In the genomic region with DNA sequence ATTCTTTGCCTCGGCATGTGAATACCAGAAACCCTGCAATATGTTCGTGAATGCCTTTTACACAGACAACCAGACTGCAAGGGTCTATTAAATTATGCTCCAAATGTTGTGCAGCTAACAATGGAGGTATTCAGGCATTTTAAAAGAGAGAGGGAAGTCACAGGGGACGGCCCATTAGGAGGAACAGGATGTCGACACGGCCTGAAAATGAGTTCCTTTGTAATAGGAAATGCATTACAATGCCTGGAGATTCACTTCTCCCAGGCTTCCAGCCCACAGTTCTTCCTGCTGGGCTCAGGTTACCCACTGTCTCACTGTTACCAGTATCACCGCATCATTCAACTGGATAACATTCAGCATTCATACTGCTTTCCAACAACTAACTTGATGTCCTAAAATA, we compare ENCODE assay signal across 8 cellular contexts. TPM values are rescaled to one million over a fixed set of nuclear protein-coding genes. Genes with fewer than 3 reads are reported as not detected.
DNase-seq lines count a peak whose midpoint lies in the region; ATAC-seq, FAIRE-seq and TF ChIP-seq lines count a peak whose summit lies in the region.

No MANE protein-coding gene starts in this region.

- H3K9ac ChIP-seq in H9 (ENCODE audit: extremely low read depth, insufficient read length, low read length) = peak overlapping the region; percentile 85

- H2BK20ac ChIP-seq in H9 (ENCODE audit: low read depth, low read length, poor library complexity, severe bottlenecking) = no peak overlapping the region

- TF ChIP-seq CTCF in AG04450 (IDR thresholded peaks at IDR 0.05; ENCODE audit: low read depth, low read length) (no peak), H9 (conservative IDR thresholded peaks at IDR 0.05) (no peak), fibroblast of pulmonary artery (IDR thresholded peaks at IDR 0.05; ENCODE audit: low read length, missing control alignments) (no peak), osteocyte (IDR thresholded peaks at IDR 0.05) (no peak)

- CTCF ChIA-PET in AG04450 (lab: Charles Lee) = interaction anchor here (1.5 to 7.3 kb wide), 3 partner anchors 111 to 332 kb away, joined by 5 to 48 read pairs (median 10); no protein-coding TSS in a partner anchor
- CTCF ChIA-PET in naive thymus-derived CD4-positive, alpha-beta T cell (lab: Charles Lee) = no interaction called here

- H3K27ac Mint-ChIP-seq in H9 (peak overlapping the region in 2 of 3 experiments; percentile 64 to 99; a peak in 3 of 7 replicates), osteocyte (ENCODE audit: unreplicated experiment) (peak overlapping the region; percentile 99)
- peak overlapping the region in 2 of 9 donors; percentile 31 to 97 for H3K27ac Mint-ChIP-seq in naive thymus-derived CD4-positive, alpha-beta T cell

- H2AK5ac ChIP-seq in H9 (ENCODE audit: insufficient read length, low read length) = no peak overlapping the region

- TF ChIP-seq POLR2A in GM12892 (IDR thresholded peaks at IDR 0.05; ENCODE audit: low read depth, low read length) = no peak

- no peak overlapping the region for H4K5ac ChIP-seq in H9 (ENCODE audit: insufficient read length, low read depth, low read length)

- no peak overlapping the region for H2BK5ac ChIP-seq in H9 (ENCODE audit: insufficient read length, low read length)

- H3K36me3 Mint-ChIP-seq in H9 (ENCODE audit: insufficient read depth in 1 of 3, low read depth in 3 of 3) = peaks cover 19 to 52% (median 35%) of the 10 kb centered on the region in 3 experiments; a peak in 6 of 7 replicates
- H3K36me3 Mint-ChIP-seq in osteocyte (ENCODE audit: unreplicated experiment) = peaks cover 13% of the 10 kb centered on the region
- H3K36me3 Mint-ChIP-seq in naive thymus-derived CD4-positive, alpha-beta T cell = peaks cover 0 to 37% (median 0%) of the 10 kb centered on the region in 5 donors

- H3K4me1 Mint-ChIP-seq in H9 (peaks cover 69 to 77% of the 10 kb centered on the region in 2 experiments), osteocyte (ENCODE audit: unreplicated experiment) (peaks cover 56% of the 10 kb centered on the region)
- H3K4me1 Mint-ChIP-seq in naive thymus-derived CD4-positive, alpha-beta T cell = peaks cover 32 to 67% (median 53%) of the 10 kb centered on the region in 7 donors

- POLR2A ChIA-PET in AG04450 (lab: Yijun Ruan, JAX) = interaction anchor here (1.0 kb wide), 1 partner anchor 30 kb away, joined by 3 read pairs; no protein-coding TSS in a partner anchor
- POLR2A ChIA-PET in naive thymus-derived CD4-positive, alpha-beta T cell (lab: Charles Lee) = interaction anchor here (0.8 to 0.9 kb wide), 2 partner anchors 99 to 121 kb away, joined by 3 read pairs; no protein-coding TSS in a partner anchor

- no peaks in the 10 kb centered on the region; the same call in 1 of the 2 replicates for H3K9me3 ChIP-seq in AG04450 (ENCODE audit: control insufficient read depth, insufficient read depth, low read length)
- H3K9me3 ChIP-seq in H9 (ENCODE audit: control insufficient read depth, low read depth, low read length) = no peaks in the 10 kb centered on the region
- H3K9me3 ChIP-seq in naive thymus-derived CD4-positive, alpha-beta T cell (ENCODE audit: control insufficient read depth in 2 of 3, low read length in 3 of 3) = no peaks in the 10 kb centered on the region

- peaks cover 3% of the 10 kb centered on the region for H4K20me1 ChIP-seq in H9 (ENCODE audit: control insufficient read depth, insufficient read depth, insufficient read length)

- peaks cover 79% of the 10 kb centered on the region for H3K27me3 Mint-ChIP-seq in H9 (ENCODE audit: low read depth)
- H3K27me3 Mint-ChIP-seq in osteocyte (ENCODE audit: unreplicated experiment) = no peaks in the 10 kb centered on the region
- H3K27me3 Mint-ChIP-seq in naive thymus-derived CD4-positive, alpha-beta T cell = peaks cover 0 to 4% (median 0%) of the 10 kb centered on the region in 5 donors

- no peak overlapping the region for H3K27ac ChIP-seq in AG04450 (ENCODE audit: low read depth, low read length)
- H3K27ac ChIP-seq in H9 (ENCODE audit: insufficient read length, low read depth, low read length) = peak overlapping the region; percentile 52
- no peak overlapping the region for H3K27ac ChIP-seq in naive thymus-derived CD4-positive, alpha-beta T cell (ENCODE audit: low read depth, low read length)

- no peaks in the 10 kb centered on the region for H3K36me3 ChIP-seq in naive thymus-derived CD4-positive, alpha-beta T cell (ENCODE audit: control insufficient read depth in 2 of 3, insufficient read depth in 3 of 3, low read length in 3 of 3)

- H2BK120ac ChIP-seq in H9 (ENCODE audit: low read depth, low read length, poor library complexity, severe bottlenecking) = no peak overlapping the region

- peak overlapping the region; percentile 84 for H3K4me2 ChIP-seq in H9 (ENCODE audit: insufficient read depth, insufficient read length, low read length)

- H3T11ph ChIP-seq in H9 (ENCODE audit: low read length) = no peak overlapping the region

- no peak overlapping the region for H4K8ac ChIP-seq in H9 (replicated peaks; ENCODE audit: insufficient read length, low read depth, low read length)

- H3K23me2 ChIP-seq in H9 (ENCODE audit: insufficient read length, low read depth, low read length, poor library complexity, severe bottlenecking) = peaks cover 19% of the 10 kb centered on the region

- peak overlapping the region; percentile 98 for H3K4me3 ChIP-seq in AG04450 (ENCODE audit: low read depth, low read length)
- peak overlapping the region; percentile 98 for H3K4me3 ChIP-seq in fibroblast of pulmonary artery (replicated peaks; ENCODE audit: low read depth, low read length)
- no peak overlapping the region for H3K4me3 ChIP-seq in naive thymus-derived CD4-positive, alpha-beta T cell (ENCODE audit: low read length)

- no peak overlapping the region for H4K91ac ChIP-seq in H9 (ENCODE audit: insufficient read length, low read depth, low read length)

- no peaks in the 10 kb centered on the region for H3K27me3 ChIP-seq in AG04450 (ENCODE audit: control insufficient read depth, insufficient read depth, low read length)
- no peaks in the 10 kb centered on the region; the same call in 1 of the 2 replicates for H3K27me3 ChIP-seq in H9 (ENCODE audit: insufficient read depth, low read length)
- H3K27me3 ChIP-seq in naive thymus-derived CD4-positive, alpha-beta T cell (ENCODE audit: control insufficient read depth in 2 of 2, insufficient read depth in 2 of 2, low read length in 2 of 2) = no peaks in the 10 kb centered on the region

- H3K4me3 Mint-ChIP-seq in H9 (peak overlapping the region; percentile 90 to 100), osteocyte (ENCODE audit: unreplicated experiment) (peak overlapping the region; percentile 95)
- peak overlapping the region in 5 of 10 donors; percentile 3 to 98 (median 89) for H3K4me3 Mint-ChIP-seq in naive thymus-derived CD4-positive, alpha-beta T cell

- no CpG with 5 or more reads among the region's 6 CpGs for WGBS in H9 (ENCODE audit: extremely low coverage, insufficient read length, low lambda C conversion rate)

- no peak overlapping the region for H2AFZ ChIP-seq in H9 (ENCODE audit: low read length)

- FAIRE-seq in GM12892 (lab: Jason Lieb, UNC) = no peak

- peaks cover 10% of the 10 kb centered on the region; the same call in 1 of the 2 replicates for H3K4me1 ChIP-seq in H9 (ENCODE audit: insufficient read depth, low read length)
- peaks cover 31 to 47% of the 10 kb centered on the region in 2 donors for H3K4me1 ChIP-seq in naive thymus-derived CD4-positive, alpha-beta T cell (ENCODE audit: control insufficient read depth in 2 of 2, insufficient read depth in 2 of 2, low read length in 2 of 2)

- no peak overlapping the region for H3K56ac ChIP-seq in H9 (ENCODE audit: insufficient read length, low read depth, low read length)

- no peak for DNase-seq in AG04450 (ENCODE audit: low read depth, low spot score)
- peak; percentile 87 for DNase-seq in H9
- peak; percentile 16 to 64 for DNase-seq in SW 1271 (lab: John Stamatoyannopoulos, UW)
- peak; percentile 87 for DNase-seq in fibroblast of pulmonary artery (ENCODE audit: low read depth)
- DNase-seq in osteocyte (ENCODE audit: extremely low spot score, unreplicated experiment) = no peak
- no peak for DNase-seq in effector CD8-positive, alpha-beta T cell (lab: John Stamatoyannopoulos, UW)
- DNase-seq in GM12892 (ENCODE audit: insufficient read length) = no peak
- no peak for DNase-seq in naive thymus-derived CD4-positive, alpha-beta T cell

- no peak overlapping the region for H2BK15ac ChIP-seq in H9 (ENCODE audit: low read depth, low read length)

- H3K79me1 ChIP-seq in H9 (ENCODE audit: insufficient read depth, low read depth, low read length, poor library complexity, severe bottlenecking) = no peaks in the 10 kb centered on the region

- intact Hi-C loops in naive thymus-derived CD4-positive, alpha-beta T cell (cut with micrococcal nuclease) = loop anchor here (5.0 kb wide), 1 partner anchor 512 kb away; no protein-coding TSS in a partner anchor

- H2BK12ac ChIP-seq in H9 (ENCODE audit: insufficient read length, low read depth, low read length) = no peak overlapping the region

- H3K9me3 Mint-ChIP-seq in H9 (peaks cover 0 to 28% of the 10 kb centered on the region in 2 experiments; a peak in 4 of 5 replicates), osteocyte (ENCODE audit: unreplicated experiment) (no peaks in the 10 kb centered on the region)
- peaks cover 0 to 2% (median 0%) of the 10 kb centered on the region in 11 donors for H3K9me3 Mint-ChIP-seq in naive thymus-derived CD4-positive, alpha-beta T cell

- no peak overlapping the region for H3K23ac ChIP-seq in H9 (ENCODE audit: insufficient read length, low read depth, low read length)

- no peak overlapping the region for H3K4ac ChIP-seq in H9 (ENCODE audit: low read depth, low read length)

- no peak for ATAC-seq in naive thymus-derived CD4-positive, alpha-beta T cell

- peaks cover 24% of the 10 kb centered on the region; the same call in 1 of the 2 replicates for H3K79me2 ChIP-seq in H9 (ENCODE audit: insufficient read depth, low read length)

- H3K18ac ChIP-seq in H9 (ENCODE audit: insufficient read length, low read depth, low read length) = no peak overlapping the region

- no peak overlapping the region for H3K14ac ChIP-seq in H9 (ENCODE audit: insufficient read depth, low read length)

RNA-seq across cellular contexts. Expression of a gene that starts 2.5 kb away (rescaled TPM):
- polyA plus RNA-seq in AG04450 (2011; rRNA removed) = 27.9 and 32.0 TPM in 2 replicates
- polyA minus RNA-seq in AG04450 (2011; rRNA and poly(A)+ RNA removed) = 59.0 and 104 TPM in 2 replicates
- 35.3 and 39.5 TPM in 2 replicates for total RNA-seq in H9 (2021)
- total RNA-seq in osteocyte = 30.2 and 55.1 TPM in 2 replicates
- polyA plus RNA-seq in GM12892 (2012; ENCODE audit: missing spikeins) = 0.47 TPM
- 100 to 1,000 TPM in 1 of 5 experiments, 10 to 100 TPM in 2, 1 to 10 TPM in 2; 2.7 to 225 (median 33.8) TPM for total RNA-seq in naive thymus-derived CD4-positive, alpha-beta T cell
- 1 to 10 TPM in 1 of 2 donors, under 1 TPM in 1; 0.45 to 1.1 TPM for polyA plus RNA-seq in naive thymus-derived CD4-positive, alpha-beta T cell

Comparison
In these comparisons a context has a peak if more than half of its experiments do, and no peak if none do; other contexts are left out.
1. DNase-seq: peak in H9 (single experiment), SW 1271 (2 of 2) and fibroblast of pulmonary artery (single experiment); none in AG04450 (single experiment), osteocyte (single experiment), effector CD8-positive, alpha-beta T cell (single experiment), GM12892 (single experiment) and naive thymus-derived CD4-positive, alpha-beta T cell (0 of 9).